1 cellular context compared by ENCODE assay signal in genomic region chr14:24291446-24292117, GRCh38.
A peak's percentile ranks its signal among the peaks of the same experiment; 100 is the strongest.
TF ChIP-seq lines count a peak whose summit lies in the region.

No MANE protein-coding gene starts in this region.

TF ChIP-seq in HepG2, 621 proteins besides CTCF, POLR2A, EP300 and RAD21 (continues in another document):
- TF ChIP-seq ZNF589 (CRISPR knock-in tag; conservative IDR thresholded peaks at IDR 0.05) (no peak), ZNF644 (CRISPR knock-in tag; IDR thresholded peaks at IDR 0.05; ENCODE audit: low read depth) (no peak), ZBTB7A (CRISPR knock-in tag; IDR thresholded peaks at IDR 0.05) (no peak), ZNF704 (CRISPR knock-in tag; IDR thresholded peaks at IDR 0.05; ENCODE audit: borderline replicate concordance) (0 out of 2 replicates have a peak, but pooled peaks have one; percentile 30), HNF4A (CRISPR knock-in tag; IDR thresholded peaks at IDR 0.05) (peak; percentile 63; the same call in 1 of the 2 replicates), ZC3H13 (CRISPR knock-in tag; IDR thresholded peaks at IDR 0.05) (no peak), KAT7 (CRISPR knock-in tag; IDR thresholded peaks at IDR 0.05; ENCODE audit: borderline replicate concordance) (no peak), ZNF451 (CRISPR knock-in tag; IDR thresholded peaks at IDR 0.05) (no peak), TCF7 (IDR thresholded peaks at IDR 0.05; ENCODE audit: low read depth) (no peak), MTF2 (CRISPR knock-in tag; IDR thresholded peaks at IDR 0.05; ENCODE audit: borderline replicate concordance) (no peak), ZNF121 (CRISPR knock-in tag; IDR thresholded peaks at IDR 0.05) (no peak), PATZ1 (CRISPR knock-in tag; IDR thresholded peaks at IDR 0.05) (no peak), ZFX (CRISPR knock-in tag; IDR thresholded peaks at IDR 0.05; ENCODE audit: low read depth) (0 out of 2 replicates have a peak, but pooled peaks have one; percentile 25), ZNF878 (CRISPR knock-in tag; IDR thresholded peaks at IDR 0.05) (no peak), NONO (IDR thresholded peaks at IDR 0.05) (no peak), NONO (CRISPR knock-in tag; conservative IDR thresholded peaks at IDR 0.05) (peak; percentile 52; the same call in 1 of the 2 replicates), ZNF275 (CRISPR knock-in tag; IDR thresholded peaks at IDR 0.05; ENCODE audit: borderline replicate concordance) (no peak), GPN1 (CRISPR knock-in tag; IDR thresholded peaks at IDR 0.05; ENCODE audit: borderline replicate concordance) (no peak), TSC22D2 (CRISPR knock-in tag; IDR thresholded peaks at IDR 0.05; ENCODE audit: borderline replicate concordance) (no peak), ZBTB46 (CRISPR knock-in tag; IDR thresholded peaks at IDR 0.05; ENCODE audit: borderline replicate concordance) (0 out of 2 replicates have a peak, but pooled peaks have one; percentile 56), ZBTB38 (CRISPR knock-in tag; IDR thresholded peaks at IDR 0.05) (no peak), ZNF577 (CRISPR knock-in tag; IDR thresholded peaks at IDR 0.05; ENCODE audit: borderline replicate concordance, low read depth) (no peak), ZFP82 (CRISPR knock-in tag; IDR thresholded peaks at IDR 0.05; ENCODE audit: borderline replicate concordance) (no peak), CBX1 (IDR thresholded peaks at IDR 0.05; ENCODE audit: low read depth) (no peak), ZMYM3 (CRISPR knock-in tag; IDR thresholded peaks at IDR 0.05) (peak; percentile 70; the same call in 1 of the 2 replicates), HINFP (CRISPR knock-in tag; IDR thresholded peaks at IDR 0.05; ENCODE audit: low read depth) (no peak), DNMT3B (CRISPR knock-in tag; conservative IDR thresholded peaks at IDR 0.05) (no peak), NR2C2 (CRISPR knock-in tag; IDR thresholded peaks at IDR 0.05; ENCODE audit: borderline replicate concordance) (no peak), PHF5A (CRISPR knock-in tag; IDR thresholded peaks at IDR 0.05; ENCODE audit: low read depth, unreplicated experiment) (no peak), ZNF138 (CRISPR knock-in tag; IDR thresholded peaks at IDR 0.05; ENCODE audit: low read depth) (no peak), ESRRA (CRISPR knock-in tag; IDR thresholded peaks at IDR 0.05; ENCODE audit: low read depth) (0 out of 2 replicates have a peak, but pooled peaks have one; percentile 29), POLR2AphosphoS2 (IDR thresholded peaks at IDR 0.05; ENCODE audit: low read depth, low read length) (no peak), CCDC6 (CRISPR knock-in tag; IDR thresholded peaks at IDR 0.05) (no peak), ARID2 (CRISPR knock-in tag; IDR thresholded peaks at IDR 0.05; ENCODE audit: borderline replicate concordance) (no peak), RFXAP (CRISPR knock-in tag; IDR thresholded peaks at IDR 0.05; ENCODE audit: borderline replicate concordance) (no peak), PAX8 (CRISPR knock-in tag; IDR thresholded peaks at IDR 0.05; ENCODE audit: borderline replicate concordance) (no peak), FOXP1 (IDR thresholded peaks at IDR 0.05) (no peak), FOXP1 (CRISPR knock-in tag; IDR thresholded peaks at IDR 0.05) (no peak), FOXM1 (CRISPR knock-in tag; IDR thresholded peaks at IDR 0.05) (no peak), FOXA3 (CRISPR knock-in tag; IDR thresholded peaks at IDR 0.05) (no peak), YEATS2 (CRISPR knock-in tag; IDR thresholded peaks at IDR 0.05; ENCODE audit: borderline replicate concordance) (no peak), TOE1 (CRISPR knock-in tag; IDR thresholded peaks at IDR 0.05) (no peak), TBL1XR1 (IDR thresholded peaks at IDR 0.05; ENCODE audit: borderline replicate concordance, low read length, partially characterized antibody) (no peak), MTA3 (CRISPR knock-in tag; IDR thresholded peaks at IDR 0.05) (no peak), ZFAT (CRISPR knock-in tag; conservative IDR thresholded peaks at IDR 0.05) (no peak), ONECUT2 (CRISPR knock-in tag; IDR thresholded peaks at IDR 0.05) (no peak), ZNF75D (CRISPR knock-in tag; IDR thresholded peaks at IDR 0.05; ENCODE audit: borderline replicate concordance) (no peak), ZNF354B (CRISPR knock-in tag; IDR thresholded peaks at IDR 0.05) (no peak), BORCS8-MEF2B (CRISPR knock-in tag; IDR thresholded peaks at IDR 0.05) (no peak), ZNF20 (CRISPR knock-in tag; IDR thresholded peaks at IDR 0.05) (no peak), ZNF629 (CRISPR knock-in tag; conservative IDR thresholded peaks at IDR 0.05) (peak; percentile 90), ZNF674 (CRISPR knock-in tag; IDR thresholded peaks at IDR 0.05; ENCODE audit: low read depth) (no peak), KDM6A (CRISPR knock-in tag; IDR thresholded peaks at IDR 0.05; ENCODE audit: low read depth) (no peak), AGO1 (IDR thresholded peaks at IDR 0.05; ENCODE audit: low read depth, low read length, poor library complexity, severe bottlenecking) (no peak), ZNF431 (CRISPR knock-in tag; IDR thresholded peaks at IDR 0.05; ENCODE audit: borderline replicate concordance, low read depth) (0 out of 2 replicates have a peak, but pooled peaks have one; percentile 22), CEBPB (IDR thresholded peaks at IDR 0.05; ENCODE audit: borderline replicate concordance, low read depth, low read length) (no peak), BRCA1 (CRISPR knock-in tag; IDR thresholded peaks at IDR 0.05) (no peak), ZNF256 (CRISPR knock-in tag; conservative IDR thresholded peaks at IDR 0.05) (no peak), ZNF605 (CRISPR knock-in tag; IDR thresholded peaks at IDR 0.05) (no peak), PHF21A (CRISPR knock-in tag; IDR thresholded peaks at IDR 0.05) (no peak), MEIS1 (CRISPR knock-in tag; IDR thresholded peaks at IDR 0.05; ENCODE audit: borderline replicate concordance) (peak; percentile 35; the same call in 1 of the 2 replicates), ZNF501 (CRISPR knock-in tag; IDR thresholded peaks at IDR 0.05) (no peak)
- TF ChIP-seq, protein P1, sequence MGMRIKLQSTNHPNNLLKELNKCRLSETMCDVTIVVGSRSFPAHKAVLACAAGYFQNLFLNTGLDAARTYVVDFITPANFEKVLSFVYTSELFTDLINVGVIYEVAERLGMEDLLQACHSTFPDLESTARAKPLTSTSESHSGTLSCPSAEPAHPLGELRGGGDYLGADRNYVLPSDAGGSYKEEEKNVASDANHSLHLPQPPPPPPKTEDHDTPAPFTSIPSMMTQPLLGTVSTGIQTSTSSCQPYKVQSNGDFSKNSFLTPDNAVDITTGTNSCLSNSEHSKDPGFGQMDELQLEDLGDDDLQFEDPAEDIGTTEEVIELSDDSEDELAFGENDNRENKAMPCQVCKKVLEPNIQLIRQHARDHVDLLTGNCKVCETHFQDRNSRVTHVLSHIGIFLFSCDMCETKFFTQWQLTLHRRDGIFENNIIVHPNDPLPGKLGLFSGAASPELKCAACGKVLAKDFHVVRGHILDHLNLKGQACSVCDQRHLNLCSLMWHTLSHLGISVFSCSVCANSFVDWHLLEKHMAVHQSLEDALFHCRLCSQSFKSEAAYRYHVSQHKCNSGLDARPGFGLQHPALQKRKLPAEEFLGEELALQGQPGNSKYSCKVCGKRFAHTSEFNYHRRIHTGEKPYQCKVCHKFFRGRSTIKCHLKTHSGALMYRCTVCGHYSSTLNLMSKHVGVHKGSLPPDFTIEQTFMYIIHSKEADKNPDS (CRISPR knock-in tag; IDR thresholded peaks at IDR 0.05), result 0 out of 2 replicates have a peak, but pooled peaks have one; percentile 34
- TF ChIP-seq, protein P2, sequence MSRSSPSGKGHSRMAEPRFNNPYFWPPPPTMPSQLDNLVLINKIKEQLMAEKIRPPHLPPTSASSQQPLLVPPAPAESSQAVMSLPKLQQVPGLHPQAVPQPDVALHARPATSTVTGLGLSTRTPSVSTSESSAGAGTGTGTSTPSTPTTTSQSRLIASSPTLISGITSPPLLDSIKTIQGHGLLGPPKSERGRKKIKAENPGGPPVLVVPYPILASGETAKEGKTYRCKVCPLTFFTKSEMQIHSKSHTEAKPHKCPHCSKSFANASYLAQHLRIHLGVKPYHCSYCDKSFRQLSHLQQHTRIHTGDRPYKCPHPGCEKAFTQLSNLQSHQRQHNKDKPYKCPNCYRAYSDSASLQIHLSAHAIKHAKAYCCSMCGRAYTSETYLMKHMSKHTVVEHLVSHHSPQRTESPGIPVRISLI (CRISPR knock-in tag; IDR thresholded peaks at IDR 0.05; ENCODE audit: borderline replicate concordance), result no peak
- TF ChIP-seq, protein P3, sequence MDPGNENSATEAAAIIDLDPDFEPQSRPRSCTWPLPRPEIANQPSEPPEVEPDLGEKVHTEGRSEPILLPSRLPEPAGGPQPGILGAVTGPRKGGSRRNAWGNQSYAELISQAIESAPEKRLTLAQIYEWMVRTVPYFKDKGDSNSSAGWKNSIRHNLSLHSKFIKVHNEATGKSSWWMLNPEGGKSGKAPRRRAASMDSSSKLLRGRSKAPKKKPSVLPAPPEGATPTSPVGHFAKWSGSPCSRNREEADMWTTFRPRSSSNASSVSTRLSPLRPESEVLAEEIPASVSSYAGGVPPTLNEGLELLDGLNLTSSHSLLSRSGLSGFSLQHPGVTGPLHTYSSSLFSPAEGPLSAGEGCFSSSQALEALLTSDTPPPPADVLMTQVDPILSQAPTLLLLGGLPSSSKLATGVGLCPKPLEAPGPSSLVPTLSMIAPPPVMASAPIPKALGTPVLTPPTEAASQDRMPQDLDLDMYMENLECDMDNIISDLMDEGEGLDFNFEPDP (CRISPR knock-in tag; conservative IDR thresholded peaks at IDR 0.05), result 0 out of 2 replicates have a peak, but pooled peaks have one; percentile 83
- TF ChIP-seq, protein P4, sequence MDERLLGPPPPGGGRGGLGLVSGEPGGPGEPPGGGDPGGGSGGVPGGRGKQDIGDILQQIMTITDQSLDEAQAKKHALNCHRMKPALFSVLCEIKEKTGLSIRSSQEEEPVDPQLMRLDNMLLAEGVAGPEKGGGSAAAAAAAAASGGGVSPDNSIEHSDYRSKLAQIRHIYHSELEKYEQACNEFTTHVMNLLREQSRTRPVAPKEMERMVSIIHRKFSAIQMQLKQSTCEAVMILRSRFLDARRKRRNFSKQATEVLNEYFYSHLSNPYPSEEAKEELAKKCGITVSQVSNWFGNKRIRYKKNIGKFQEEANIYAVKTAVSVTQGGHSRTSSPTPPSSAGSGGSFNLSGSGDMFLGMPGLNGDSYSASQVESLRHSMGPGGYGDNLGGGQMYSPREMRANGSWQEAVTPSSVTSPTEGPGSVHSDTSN (CRISPR knock-in tag; IDR thresholded peaks at IDR 0.05), result no peak
